11 cellular contexts compared by ENCODE assay signal in genomic region chrX:12988797-12989196, GRCh38. TPM values are rescaled to one million over a fixed set of nuclear protein-coding genes. Genes with fewer than 3 reads are reported as not detected.
DNase-seq lines count a peak whose midpoint lies in the region; ATAC-seq and TF ChIP-seq lines count a peak whose summit lies in the region.
"Had no signal": no experiment of that assay in that cellular context is flagged by ENCODE, and none has a peak within 500 bp of the region (broad histone marks: within the 10 kb centered on the region; RNA-seq: fewer than 3 reads in every experiment).

No MANE protein-coding gene starts in this region.

- no peak overlapping the region for H3K14ac ChIP-seq in mesenchymal stem cell (ENCODE audit: low read length in 2 of 2)

- H4K8ac ChIP-seq in mesenchymal stem cell (ENCODE audit: low read length) = no peak overlapping the region

- no peak overlapping the region for H3K18ac ChIP-seq in mesenchymal stem cell (ENCODE audit: low read depth in 1 of 2, low read length in 2 of 2)

- no peak overlapping the region for H3K27ac Mint-ChIP-seq in activated CD4-positive, alpha-beta T cell treated with anti-CD3 and anti-CD28 coated beads, Interleukin-2, amount 10 ng/mL, durations not matched to agents 24 days and 14 days

- no peak overlapping the region for H3K4me3 ChIP-seq in cardiac fibroblast (replicated peaks in 1 of 2; ENCODE audit: low read depth in 2 of 2, low read length in 2 of 2)
- H3K4me3 ChIP-seq in mesenchymal stem cell (ENCODE audit: insufficient read depth in 1 of 2, low read depth in 1 of 2, low read length in 2 of 2) = no peak overlapping the region
- H3K4me3 ChIP-seq: cardiac muscle cell had no signal

- H3K9ac ChIP-seq in mesenchymal stem cell (ENCODE audit: low read length) = peak overlapping the region; percentile 66

- H4K91ac ChIP-seq in mesenchymal stem cell (ENCODE audit: low read length) = no peak overlapping the region

- H3K4me1 Mint-ChIP-seq in activated CD4-positive, alpha-beta T cell treated with anti-CD3 and anti-CD28 coated beads, Interleukin-2, amount 10 ng/mL, durations not matched to agents 24 days and 14 days = peaks cover 42% of the 10 kb centered on the region

- peaks cover 9% of the 10 kb centered on the region for H3K36me3 Mint-ChIP-seq in activated CD4-positive, alpha-beta T cell treated with anti-CD3 and anti-CD28 coated beads, Interleukin-2, amount 10 ng/mL, durations not matched to agents 24 days and 14 days (ENCODE audit: low read depth)

- no peak overlapping the region for H3K4me3 Mint-ChIP-seq in activated CD4-positive, alpha-beta T cell treated with anti-CD3 and anti-CD28 coated beads, Interleukin-2, amount 10 ng/mL, durations not matched to agents 24 days and 14 days
- H3K4me3 Mint-ChIP-seq: activated CD4-positive, alpha-beta T cell treated with anti-CD3 and anti-CD28 coated beads for 36 hours had no signal

- H3K27me3 ChIP-seq in mesenchymal stem cell (ENCODE audit: control insufficient read depth in 1 of 2, insufficient read depth in 1 of 2, low read length in 2 of 2) = peaks cover 0 to 6% of the 10 kb centered on the region in 2 experiments
- H3K27me3 ChIP-seq: cardiac muscle cell had no signal

- no peak overlapping the region for H2BK15ac ChIP-seq in mesenchymal stem cell (ENCODE audit: low read depth, poor library complexity, severe bottlenecking)

- no peak for TF ChIP-seq CTCF in cardiac fibroblast (IDR thresholded peaks at IDR 0.05; ENCODE audit: low read depth, low read length)

- H3K23ac ChIP-seq in mesenchymal stem cell (ENCODE audit: low read length in 2 of 2) = no peak overlapping the region

- H2BK5ac ChIP-seq in mesenchymal stem cell (ENCODE audit: low read depth, low read length, poor library complexity, severe bottlenecking) = no peak overlapping the region

- H3K36me3 ChIP-seq in mesenchymal stem cell (ENCODE audit: control insufficient read depth in 1 of 2, insufficient read depth in 2 of 2, low read depth in 1 of 2, low read length in 2 of 2) = no peaks in the 10 kb centered on the region
- H3K36me3 ChIP-seq: cardiac muscle cell had no signal

- WGBS in mesenchymal stem cell = 64% methylated on average over 6 of the region's 7 CpGs

- no peak overlapping the region for H3K4ac ChIP-seq in mesenchymal stem cell (ENCODE audit: low read depth in 1 of 2, low read length in 2 of 2)

- DNase-seq in DMS153 (lab: John Stamatoyannopoulos, UW) (peak; percentile 88), NCI-H2196 (lab: John Stamatoyannopoulos, UW; ENCODE audit: unreplicated experiment) (peak; percentile 51), cardiac fibroblast (ENCODE audit: low read depth in 2 of 2) (peak; percentile 66 to 78), mesenchymal stem cell (no peak), NOMO-1 treated with dmso at 0.1 percent for 144 hours (lab: John Stamatoyannopoulos, UW; ENCODE audit: unreplicated experiment) (no peak), NCI-H446 treated with DMSO at 0.1 percent for 48 hours (lab: John Stamatoyannopoulos, UW) (no peak)
- DNase-seq in activated CD4-positive, alpha-beta T cell treated with anti-CD3 and anti-CD28 coated beads, Interleukin-2, amount 10 ng/mL, durations not matched to agents 24 days and 14 days = no peak
- DNase-seq: activated CD4-positive, alpha-beta T cell treated with anti-CD3 and anti-CD28 coated beads for 36 hours had no signal

- H2AFZ ChIP-seq in mesenchymal stem cell (ENCODE audit: low read depth, low read length) = no peak overlapping the region

- H2BK12ac ChIP-seq in mesenchymal stem cell (ENCODE audit: low read length in 2 of 2) = no peak overlapping the region

- ATAC-seq in HG03520 (IDR thresholded peaks at IDR 0.05; ENCODE audit: unreplicated experiment) = no peak
- ATAC-seq: activated CD4-positive, alpha-beta T cell treated with anti-CD3 and anti-CD28 coated beads for 36 hours had no signal

- intact Hi-C loops in activated CD4-positive, alpha-beta T cell treated with anti-CD3 and anti-CD28 coated beads, Interleukin-2, amount 10 ng/mL, durations not matched to agents 24 days and 14 days (cut with micrococcal nuclease) = loop anchor here (5.0 kb wide), 1 partner anchor 36 kb away; no protein-coding TSS in a partner anchor

- no peaks in the 10 kb centered on the region for H3K27me3 Mint-ChIP-seq in activated CD4-positive, alpha-beta T cell treated with anti-CD3 and anti-CD28 coated beads, Interleukin-2, amount 10 ng/mL, durations not matched to agents 24 days and 14 days
- H3K27me3 Mint-ChIP-seq: activated CD4-positive, alpha-beta T cell treated with anti-CD3 and anti-CD28 coated beads for 36 hours had no signal

- no peak overlapping the region for H2BK120ac ChIP-seq in mesenchymal stem cell (ENCODE audit: low read depth, low read length)

- peak overlapping the region; percentile 16 for H3K4me2 ChIP-seq in mesenchymal stem cell (ENCODE audit: low read length, poor library complexity, severe bottlenecking)

- no peaks in the 10 kb centered on the region for H3K9me3 ChIP-seq in mesenchymal stem cell (ENCODE audit: control insufficient read depth, low read length)

- H2AK5ac ChIP-seq in mesenchymal stem cell (ENCODE audit: low read length, severe bottlenecking) = no peak overlapping the region

- H3K9me3 Mint-ChIP-seq in activated CD4-positive, alpha-beta T cell treated with anti-CD3 and anti-CD28 coated beads, Interleukin-2, amount 10 ng/mL, durations not matched to agents 24 days and 14 days = no peaks in the 10 kb centered on the region

- peak overlapping the region; percentile 43 for H3K27ac ChIP-seq in mesenchymal stem cell (ENCODE audit: low read length, poor library complexity, severe bottlenecking)
- H3K27ac ChIP-seq: cardiac muscle cell had no signal

- H3K79me1 ChIP-seq in mesenchymal stem cell (replicated peaks; ENCODE audit: low read length, poor library complexity, severe bottlenecking) = no peaks in the 10 kb centered on the region

- no peaks in the 10 kb centered on the region for H3K4me1 ChIP-seq in mesenchymal stem cell (ENCODE audit: control insufficient read depth, insufficient read depth, low read depth, low read length)

RNA-seq across cellular contexts. Expression of gene TMSB4X, which starts 13.9 kb away (rescaled TPM):
- polyA plus RNA-seq in mesenchymal stem cell (2013, experiment 1 of 2) = 9,006 TPM
- polyA plus RNA-seq in mesenchymal stem cell (2013, experiment 2 of 2) = 8,811 TPM
- 5,263 and 5,311 TPM in 2 replicates for total RNA-seq in activated CD4-positive, alpha-beta T cell treated with anti-CD3 and anti-CD28 coated beads, Interleukin-2, amount 10 ng/mL, durations not matched to agents 24 days and 14 days

RNA-seq across cellular contexts. Expression of gene FAM9C, which starts 55.6 kb away (rescaled TPM):
- 0.07 TPM for polyA plus RNA-seq in mesenchymal stem cell (2013, experiment 1 of 2)
- polyA plus RNA-seq in mesenchymal stem cell (2013, experiment 2 of 2) = 0.04 TPM
- not detected in 2 replicates for total RNA-seq in activated CD4-positive, alpha-beta T cell treated with anti-CD3 and anti-CD28 coated beads, Interleukin-2, amount 10 ng/mL, durations not matched to agents 24 days and 14 days
- total RNA-seq: activated CD4-positive, alpha-beta T cell treated with anti-CD3 and anti-CD28 coated beads for 36 hours; cardiac muscle cell; G401 had no signal
- polyA plus RNA-seq: cardiac muscle cell had no signal

Comparison
In these comparisons a context has a peak if more than half of its experiments do, and no peak if none do; other contexts are left out.
1. DNase-seq: peak in DMS153 (single experiment), NCI-H2196 (single experiment) and cardiac fibroblast (2 of 2); none in mesenchymal stem cell (single experiment), NOMO-1 treated with dmso at 0.1 percent for 144 hours (single experiment), NCI-H446 treated with DMSO at 0.1 percent for 48 hours (single experiment) and activated CD4-positive, alpha-beta T cell treated with anti-CD3 and anti-CD28 coated beads, Interleukin-2, amount 10 ng/mL, durations not matched to agents 24 days and 14 days (single experiment).